17 cellular contexts compared by ENCODE assay signal in genomic region chr3:108820586-108820985, GRCh38. TPM values are rescaled to one million over a fixed set of nuclear protein-coding genes. Genes with fewer than 3 reads are reported as not detected.
A peak's percentile ranks its signal among the peaks of the same experiment; 100 is the strongest.
DNase-seq lines count a peak whose midpoint lies in the region; ATAC-seq lines count a peak whose summit lies in the region.
"Had no signal": no experiment of that assay in that cellular context is flagged by ENCODE, and none has a peak within 500 bp of the region (broad histone marks: within the 10 kb centered on the region; RNA-seq: fewer than 3 reads in every experiment).

No MANE protein-coding gene starts in this region.

- DNase-seq in activated naive CD4-positive, alpha-beta T cell treated with anti-CD3 and anti-CD28 coated beads, Interleukin-2, amount 50 U/mL, for 16 hours: no peak
- DNase-seq in NCI-H2029 (lab: John Stamatoyannopoulos, UW) (peak; percentile 44), DMS114 treated with DMSO at 0.1 percent for 48 hours (lab: John Stamatoyannopoulos, UW; ENCODE audit: unreplicated experiment) (no peak)
- DNase-seq in activated T-helper 1 cell treated with anti-CD3 and anti-CD28 coated beads, Interleukin-12 subunit alpha, Interleukin-12 subunit beta, Interleukin-2, Interleukin-4 antibody, amounts not matched to agents 30 ng/mL and 10 ng/mL and 1 ng/mL, durations not matched to agents 14 hours and 24 hours and 36 hours (ENCODE audit: low spot score): no peak
- no peak for DNase-seq in stimulated activated naive CD8-positive, alpha-beta T cell treated with anti-CD3 and anti-CD28 coated beads, Interleukin-15, amount 100 ng/mL, for 72 hours
- no peak for DNase-seq in stimulated activated CD4-positive, alpha-beta T cell treated with anti-CD3 and anti-CD28 coated beads, Interleukin-15, amount 100 ng/mL, for 24 hours
- DNase-seq: aorta; MG63; right lobe of liver; stimulated activated CD4-positive, alpha-beta T cell treated with anti-CD3 and anti-CD28 coated beads, Interleukin-2, amount 100 ng/mL, for 24 hours; SW 1271 had no signal

- peaks cover 2% of the 10 kb centered on the region for H3K36me3 Mint-ChIP-seq in activated naive CD4-positive, alpha-beta T cell treated with anti-CD3 and anti-CD28 coated beads, Interleukin-2, amount 50 U/mL, for 24 hours
- H3K36me3 Mint-ChIP-seq in activated T-helper 1 cell treated with anti-CD3 and anti-CD28 coated beads, Interleukin-12 subunit alpha, Interleukin-12 subunit beta, Interleukin-2, Interleukin-4 antibody, amounts not matched to agents 30 ng/mL and 10 ng/mL and 1 ng/mL, durations not matched to agents 14 hours and 24 hours and 36 hours (ENCODE audit: low read depth): peaks cover 8% of the 10 kb centered on the region

- intact Hi-C loops in activated T-helper 1 cell treated with anti-CD3 and anti-CD28 coated beads, Interleukin-12 subunit alpha, Interleukin-12 subunit beta, Interleukin-2, Interleukin-4 antibody, amounts not matched to agents 30 ng/mL and 10 ng/mL and 1 ng/mL, durations not matched to agents 14 hours and 24 hours and 36 hours (cut with micrococcal nuclease): no loop called here

- peak overlapping the region; percentile 88 for H3K4me3 Mint-ChIP-seq in activated naive CD4-positive, alpha-beta T cell treated with anti-CD3 and anti-CD28 coated beads, Interleukin-2, amount 50 U/mL, for 24 hours
- H3K4me3 Mint-ChIP-seq in activated T-helper 1 cell treated with anti-CD3 and anti-CD28 coated beads, Interleukin-12 subunit alpha, Interleukin-12 subunit beta, Interleukin-2, Interleukin-4 antibody, amounts not matched to agents 30 ng/mL and 10 ng/mL and 1 ng/mL, durations not matched to agents 14 hours and 24 hours and 36 hours: peak overlapping the region; percentile 80
- H3K4me3 Mint-ChIP-seq in stimulated activated naive CD8-positive, alpha-beta T cell treated with anti-CD3 and anti-CD28 coated beads, Interleukin-15, amount 100 ng/mL, for 72 hours: peak overlapping the region; percentile 16 to 57

- peaks cover 52% of the 10 kb centered on the region for H3K4me1 Mint-ChIP-seq in activated naive CD4-positive, alpha-beta T cell treated with anti-CD3 and anti-CD28 coated beads, Interleukin-2, amount 50 U/mL, for 24 hours
- peaks cover 56% of the 10 kb centered on the region for H3K4me1 Mint-ChIP-seq in activated T-helper 1 cell treated with anti-CD3 and anti-CD28 coated beads, Interleukin-12 subunit alpha, Interleukin-12 subunit beta, Interleukin-2, Interleukin-4 antibody, amounts not matched to agents 30 ng/mL and 10 ng/mL and 1 ng/mL, durations not matched to agents 14 hours and 24 hours and 36 hours (ENCODE audit: low read depth)
- peaks cover 37% of the 10 kb centered on the region for H3K4me1 Mint-ChIP-seq in stimulated activated naive CD8-positive, alpha-beta T cell treated with anti-CD3 and anti-CD28 coated beads, Interleukin-15, amount 100 ng/mL, for 72 hours

- H3K27ac Mint-ChIP-seq in activated naive CD4-positive, alpha-beta T cell treated with anti-CD3 and anti-CD28 coated beads, Interleukin-2, amount 50 U/mL, for 24 hours: peak overlapping the region; percentile 99
- peak overlapping the region; percentile 85 for H3K27ac Mint-ChIP-seq in activated T-helper 1 cell treated with anti-CD3 and anti-CD28 coated beads, Interleukin-12 subunit alpha, Interleukin-12 subunit beta, Interleukin-2, Interleukin-4 antibody, amounts not matched to agents 30 ng/mL and 10 ng/mL and 1 ng/mL, durations not matched to agents 14 hours and 24 hours and 36 hours
- H3K27ac Mint-ChIP-seq in stimulated activated naive CD8-positive, alpha-beta T cell treated with anti-CD3 and anti-CD28 coated beads, Interleukin-15, amount 100 ng/mL, for 72 hours: peak overlapping the region in 1 of 2 donors; percentile 91

- no peaks in the 10 kb centered on the region for H3K27me3 Mint-ChIP-seq in activated naive CD4-positive, alpha-beta T cell treated with anti-CD3 and anti-CD28 coated beads, Interleukin-2, amount 50 U/mL, for 24 hours
- H3K27me3 Mint-ChIP-seq in activated T-helper 1 cell treated with anti-CD3 and anti-CD28 coated beads, Interleukin-12 subunit alpha, Interleukin-12 subunit beta, Interleukin-2, Interleukin-4 antibody, amounts not matched to agents 30 ng/mL and 10 ng/mL and 1 ng/mL, durations not matched to agents 14 hours and 24 hours and 36 hours (ENCODE audit: insufficient read depth): no peaks in the 10 kb centered on the region
- no peaks in the 10 kb centered on the region for H3K27me3 Mint-ChIP-seq in stimulated activated naive CD8-positive, alpha-beta T cell treated with anti-CD3 and anti-CD28 coated beads, Interleukin-15, amount 100 ng/mL, for 72 hours

- no peak for ATAC-seq in stimulated activated naive CD8-positive, alpha-beta T cell treated with anti-CD3 and anti-CD28 coated beads, Interleukin-15, amount 100 ng/mL, for 72 hours
- no peak for ATAC-seq in GM21423 (IDR thresholded peaks at IDR 0.05; ENCODE audit: unreplicated experiment)
- ATAC-seq: HCT116, right lobe of liver had no signal

- no peaks in the 10 kb centered on the region for H3K9me3 Mint-ChIP-seq in activated naive CD4-positive, alpha-beta T cell treated with anti-CD3 and anti-CD28 coated beads, Interleukin-2, amount 50 U/mL, for 24 hours
- H3K9me3 Mint-ChIP-seq in activated T-helper 1 cell treated with anti-CD3 and anti-CD28 coated beads, Interleukin-12 subunit alpha, Interleukin-12 subunit beta, Interleukin-2, Interleukin-4 antibody, amounts not matched to agents 30 ng/mL and 10 ng/mL and 1 ng/mL, durations not matched to agents 14 hours and 24 hours and 36 hours: peaks cover 2% of the 10 kb centered on the region
- no peaks in the 10 kb centered on the region for H3K9me3 Mint-ChIP-seq in stimulated activated naive CD8-positive, alpha-beta T cell treated with anti-CD3 and anti-CD28 coated beads, Interleukin-15, amount 100 ng/mL, for 72 hours

RNA-seq across cellular contexts. Expression of gene TRAT1, which starts 2.0 kb away (rescaled TPM):
- total RNA-seq in activated T-helper 1 cell treated with anti-CD3 and anti-CD28 coated beads, Interleukin-12 subunit alpha, Interleukin-12 subunit beta, Interleukin-2, Interleukin-4 antibody, amounts not matched to agents 30 ng/mL and 10 ng/mL and 1 ng/mL, durations not matched to agents 14 hours and 24 hours and 36 hours: 94.6 and 99.4 TPM in 2 replicates
- total RNA-seq: chondrocyte, osteoblast, temporal lobe had no signal

Comparison
In these comparisons a context has a peak if more than half of its experiments do, and no peak if none do; other contexts are left out.
1. H3K4me3 Mint-ChIP-seq: peak in every context shown above with its lines; median percentile 88 in activated naive CD4-positive, alpha-beta T cell treated with anti-CD3 and anti-CD28 coated beads, Interleukin-2, amount 50 U/mL, for 24 hours; 80 in activated T-helper 1 cell treated with anti-CD3 and anti-CD28 coated beads, Interleukin-12 subunit alpha, Interleukin-12 subunit beta, Interleukin-2, Interleukin-4 antibody, amounts not matched to agents 30 ng/mL and 10 ng/mL and 1 ng/mL, durations not matched to agents 14 hours and 24 hours and 36 hours; 36 in stimulated activated naive CD8-positive, alpha-beta T cell treated with anti-CD3 and anti-CD28 coated beads, Interleukin-15, amount 100 ng/mL, for 72 hours.